In the genomic region with DNA sequence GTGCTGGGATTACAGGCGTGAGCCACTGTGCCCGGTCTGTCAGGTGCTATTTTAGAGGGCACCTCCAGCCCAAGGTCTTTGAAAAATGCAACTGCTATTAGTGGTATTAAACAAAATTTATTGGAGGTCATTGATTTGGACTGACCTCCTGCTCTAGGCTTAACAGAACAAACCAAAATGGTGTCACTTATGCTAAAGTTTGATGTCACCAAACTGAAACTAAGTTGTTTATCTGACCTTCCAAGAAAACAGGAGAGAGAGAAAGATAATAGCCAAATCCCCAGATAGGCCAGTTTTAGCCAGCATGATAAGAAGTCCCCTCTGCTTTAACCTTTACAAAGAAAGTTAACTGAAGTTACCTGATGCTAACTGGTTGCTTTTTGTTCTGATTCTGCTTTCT, we compare ENCODE assay signal across 1 cellular context.
TF ChIP-seq lines count a peak whose summit lies in the region.

No MANE protein-coding gene starts in this region.

TF ChIP-seq in HepG2, 621 proteins besides CTCF, POLR2A, EP300 and RAD21:
- TF ChIP-seq CENPX (CRISPR knock-in tag; IDR thresholded peaks at IDR 0.05) (no peak), MLLT10 (CRISPR knock-in tag; IDR thresholded peaks at IDR 0.05) (no peak), ZNF292 (CRISPR knock-in tag; IDR thresholded peaks at IDR 0.05; ENCODE audit: borderline replicate concordance, low read depth) (no peak), ZHX1 (CRISPR knock-in tag; IDR thresholded peaks at IDR 0.05; ENCODE audit: low read depth) (no peak), GTF2F1 (IDR thresholded peaks at IDR 0.05; ENCODE audit: low read length) (no peak), NR2F6 (IDR thresholded peaks at IDR 0.05) (no peak), NR2F6 (CRISPR knock-in tag; IDR thresholded peaks at IDR 0.05) (no peak), TP53 (CRISPR knock-in tag; conservative IDR thresholded peaks at IDR 0.05) (no peak), RXRB (CRISPR knock-in tag; IDR thresholded peaks at IDR 0.05; ENCODE audit: borderline replicate concordance) (no peak), MAZ (IDR thresholded peaks at IDR 0.05; ENCODE audit: borderline replicate concordance, low read depth, low read length) (no peak), MAZ (CRISPR knock-in tag; IDR thresholded peaks at IDR 0.05; ENCODE audit: low read depth) (no peak), ZNF792 (CRISPR knock-in tag; IDR thresholded peaks at IDR 0.05) (no peak), ZNF224 (CRISPR knock-in tag; IDR thresholded peaks at IDR 0.05) (no peak), ZBED4 (CRISPR knock-in tag; IDR thresholded peaks at IDR 0.05; ENCODE audit: borderline replicate concordance) (no peak), ATF7-NPFF (CRISPR knock-in tag; IDR thresholded peaks at IDR 0.05; ENCODE audit: low read depth) (no peak)
- TF ChIP-seq, protein P1, sequence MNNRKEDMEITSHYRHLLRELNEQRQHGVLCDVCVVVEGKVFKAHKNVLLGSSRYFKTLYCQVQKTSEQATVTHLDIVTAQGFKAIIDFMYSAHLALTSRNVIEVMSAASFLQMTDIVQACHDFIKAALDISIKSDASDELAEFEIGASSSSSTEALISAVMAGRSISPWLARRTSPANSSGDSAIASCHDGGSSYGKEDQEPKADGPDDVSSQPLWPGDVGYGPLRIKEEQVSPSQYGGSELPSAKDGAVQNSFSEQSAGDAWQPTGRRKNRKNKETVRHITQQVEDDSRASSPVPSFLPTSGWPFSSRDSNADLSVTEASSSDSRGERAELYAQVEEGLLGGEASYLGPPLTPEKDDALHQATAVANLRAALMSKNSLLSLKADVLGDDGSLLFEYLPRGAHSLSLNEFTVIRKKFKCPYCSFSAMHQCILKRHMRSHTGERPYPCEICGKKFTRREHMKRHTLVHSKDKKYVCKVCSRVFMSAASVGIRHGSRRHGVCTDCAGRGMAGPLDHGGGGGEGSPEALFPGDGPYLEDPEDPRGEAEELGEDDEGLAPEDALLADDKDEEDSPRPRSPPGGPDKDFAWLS (CRISPR knock-in tag; IDR thresholded peaks at IDR 0.05; ENCODE audit: borderline replicate concordance), result no peak
